Comparison of ENCODE assay signal across 1 cellular context in genomic region chr10:71711052-71711623, GRCh38.
TF ChIP-seq lines count a peak whose summit lies in the region.

No MANE protein-coding gene starts in this region.

TF ChIP-seq in H1, 55 proteins besides CTCF, POLR2A, EP300 and RAD21 (continued from another document):
- TF ChIP-seq ASH2L (IDR thresholded peaks at IDR 0.05; ENCODE audit: low read length) (no peak), SP4 (IDR thresholded peaks at IDR 0.05; ENCODE audit: low read length) (no peak), ATF2 (IDR thresholded peaks at IDR 0.05; ENCODE audit: low read length) (no peak), RFX5 (IDR thresholded peaks at IDR 0.05; ENCODE audit: borderline replicate concordance, low read depth, low read length) (no peak), GTF2F1 (IDR thresholded peaks at IDR 0.05; ENCODE audit: borderline replicate concordance, low read depth, low read length) (no peak), SIRT6 (IDR thresholded peaks at IDR 0.05; ENCODE audit: low read length) (no peak), CBX8 (IDR thresholded peaks at IDR 0.05; ENCODE audit: borderline replicate concordance, low read depth, low read length) (no peak), CBX5 (IDR thresholded peaks at IDR 0.05; ENCODE audit: low read depth, low read length) (no peak)
- TF ChIP-seq, protein P1, sequence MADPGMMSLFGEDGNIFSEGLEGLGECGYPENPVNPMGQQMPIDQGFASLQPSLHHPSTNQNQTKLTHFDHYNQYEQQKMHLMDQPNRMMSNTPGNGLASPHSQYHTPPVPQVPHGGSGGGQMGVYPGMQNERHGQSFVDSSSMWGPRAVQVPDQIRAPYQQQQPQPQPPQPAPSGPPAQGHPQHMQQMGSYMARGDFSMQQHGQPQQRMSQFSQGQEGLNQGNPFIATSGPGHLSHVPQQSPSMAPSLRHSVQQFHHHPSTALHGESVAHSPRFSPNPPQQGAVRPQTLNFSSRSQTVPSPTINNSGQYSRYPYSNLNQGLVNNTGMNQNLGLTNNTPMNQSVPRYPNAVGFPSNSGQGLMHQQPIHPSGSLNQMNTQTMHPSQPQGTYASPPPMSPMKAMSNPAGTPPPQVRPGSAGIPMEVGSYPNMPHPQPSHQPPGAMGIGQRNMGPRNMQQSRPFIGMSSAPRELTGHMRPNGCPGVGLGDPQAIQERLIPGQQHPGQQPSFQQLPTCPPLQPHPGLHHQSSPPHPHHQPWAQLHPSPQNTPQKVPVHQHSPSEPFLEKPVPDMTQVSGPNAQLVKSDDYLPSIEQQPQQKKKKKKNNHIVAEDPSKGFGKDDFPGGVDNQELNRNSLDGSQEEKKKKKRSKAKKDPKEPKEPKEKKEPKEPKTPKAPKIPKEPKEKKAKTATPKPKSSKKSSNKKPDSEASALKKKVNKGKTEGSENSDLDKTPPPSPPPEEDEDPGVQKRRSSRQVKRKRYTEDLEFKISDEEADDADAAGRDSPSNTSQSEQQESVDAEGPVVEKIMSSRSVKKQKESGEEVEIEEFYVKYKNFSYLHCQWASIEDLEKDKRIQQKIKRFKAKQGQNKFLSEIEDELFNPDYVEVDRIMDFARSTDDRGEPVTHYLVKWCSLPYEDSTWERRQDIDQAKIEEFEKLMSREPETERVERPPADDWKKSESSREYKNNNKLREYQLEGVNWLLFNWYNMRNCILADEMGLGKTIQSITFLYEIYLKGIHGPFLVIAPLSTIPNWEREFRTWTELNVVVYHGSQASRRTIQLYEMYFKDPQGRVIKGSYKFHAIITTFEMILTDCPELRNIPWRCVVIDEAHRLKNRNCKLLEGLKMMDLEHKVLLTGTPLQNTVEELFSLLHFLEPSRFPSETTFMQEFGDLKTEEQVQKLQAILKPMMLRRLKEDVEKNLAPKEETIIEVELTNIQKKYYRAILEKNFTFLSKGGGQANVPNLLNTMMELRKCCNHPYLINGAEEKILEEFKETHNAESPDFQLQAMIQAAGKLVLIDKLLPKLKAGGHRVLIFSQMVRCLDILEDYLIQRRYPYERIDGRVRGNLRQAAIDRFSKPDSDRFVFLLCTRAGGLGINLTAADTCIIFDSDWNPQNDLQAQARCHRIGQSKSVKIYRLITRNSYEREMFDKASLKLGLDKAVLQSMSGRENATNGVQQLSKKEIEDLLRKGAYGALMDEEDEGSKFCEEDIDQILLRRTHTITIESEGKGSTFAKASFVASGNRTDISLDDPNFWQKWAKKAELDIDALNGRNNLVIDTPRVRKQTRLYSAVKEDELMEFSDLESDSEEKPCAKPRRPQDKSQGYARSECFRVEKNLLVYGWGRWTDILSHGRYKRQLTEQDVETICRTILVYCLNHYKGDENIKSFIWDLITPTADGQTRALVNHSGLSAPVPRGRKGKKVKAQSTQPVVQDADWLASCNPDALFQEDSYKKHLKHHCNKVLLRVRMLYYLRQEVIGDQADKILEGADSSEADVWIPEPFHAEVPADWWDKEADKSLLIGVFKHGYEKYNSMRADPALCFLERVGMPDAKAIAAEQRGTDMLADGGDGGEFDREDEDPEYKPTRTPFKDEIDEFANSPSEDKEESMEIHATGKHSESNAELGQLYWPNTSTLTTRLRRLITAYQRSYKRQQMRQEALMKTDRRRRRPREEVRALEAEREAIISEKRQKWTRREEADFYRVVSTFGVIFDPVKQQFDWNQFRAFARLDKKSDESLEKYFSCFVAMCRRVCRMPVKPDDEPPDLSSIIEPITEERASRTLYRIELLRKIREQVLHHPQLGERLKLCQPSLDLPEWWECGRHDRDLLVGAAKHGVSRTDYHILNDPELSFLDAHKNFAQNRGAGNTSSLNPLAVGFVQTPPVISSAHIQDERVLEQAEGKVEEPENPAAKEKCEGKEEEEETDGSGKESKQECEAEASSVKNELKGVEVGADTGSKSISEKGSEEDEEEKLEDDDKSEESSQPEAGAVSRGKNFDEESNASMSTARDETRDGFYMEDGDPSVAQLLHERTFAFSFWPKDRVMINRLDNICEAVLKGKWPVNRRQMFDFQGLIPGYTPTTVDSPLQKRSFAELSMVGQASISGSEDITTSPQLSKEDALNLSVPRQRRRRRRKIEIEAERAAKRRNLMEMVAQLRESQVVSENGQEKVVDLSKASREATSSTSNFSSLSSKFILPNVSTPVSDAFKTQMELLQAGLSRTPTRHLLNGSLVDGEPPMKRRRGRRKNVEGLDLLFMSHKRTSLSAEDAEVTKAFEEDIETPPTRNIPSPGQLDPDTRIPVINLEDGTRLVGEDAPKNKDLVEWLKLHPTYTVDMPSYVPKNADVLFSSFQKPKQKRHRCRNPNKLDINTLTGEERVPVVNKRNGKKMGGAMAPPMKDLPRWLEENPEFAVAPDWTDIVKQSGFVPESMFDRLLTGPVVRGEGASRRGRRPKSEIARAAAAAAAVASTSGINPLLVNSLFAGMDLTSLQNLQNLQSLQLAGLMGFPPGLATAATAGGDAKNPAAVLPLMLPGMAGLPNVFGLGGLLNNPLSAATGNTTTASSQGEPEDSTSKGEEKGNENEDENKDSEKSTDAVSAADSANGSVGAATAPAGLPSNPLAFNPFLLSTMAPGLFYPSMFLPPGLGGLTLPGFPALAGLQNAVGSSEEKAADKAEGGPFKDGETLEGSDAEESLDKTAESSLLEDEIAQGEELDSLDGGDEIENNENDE (IDR thresholded peaks at IDR 0.05; ENCODE audit: insufficient replicate concordance, low read length), result no peak
